Comparison of ENCODE assay signal across 25 cellular contexts in genomic region chr2:56801770-56802169, GRCh38.
DNase-seq lines count a peak whose midpoint lies in the region; ATAC-seq and TF ChIP-seq lines count a peak whose summit lies in the region.
"Had no signal": no experiment of that assay in that cellular context is flagged by ENCODE, and none has a peak within 500 bp of the region (broad histone marks: within the 10 kb centered on the region; RNA-seq: fewer than 3 reads in every experiment).

No MANE protein-coding gene starts in this region.

- H3K9me3 ChIP-seq in GM23248 (ENCODE audit: low read depth): no peaks in the 10 kb centered on the region
- no peaks in the 10 kb centered on the region for H3K9me3 ChIP-seq in mucosa of descending colon
- H3K9me3 ChIP-seq: colonic mucosa, lower lobe of right lung, transverse colon had no signal

- H3K4me1 ChIP-seq in GM23248 (ENCODE audit: insufficient read depth) (peaks cover 16% of the 10 kb centered on the region; the same call in 1 of the 2 replicates), mucosa of descending colon (ENCODE audit: low read depth) (no peaks in the 10 kb centered on the region)
- H3K4me1 ChIP-seq: colonic mucosa, lower lobe of right lung, transverse colon had no signal

- peak; percentile 42 for DNase-seq in AG20443 (ENCODE audit: low spot score)
- DNase-seq in GM23248: peak; percentile 64
- peak; percentile 3 for DNase-seq in hepatic stellate cell (ENCODE audit: low spot score)
- no peak for DNase-seq in mucosa of descending colon
- DNase-seq in NCI-H748 (lab: John Stamatoyannopoulos, UW; ENCODE audit: unreplicated experiment): no peak
- DNase-seq in NCI-H1048 (lab: John Stamatoyannopoulos, UW): no peak
- DNase-seq: activated B cell treated with CpG ODN at 0.5 μM for 24 hours; activated CD8-positive, alpha-beta memory T cell treated with anti-CD3 and anti-CD28 coated beads, Interleukin-2, amount 10 ng/mL, durations not matched to agents 7 days and 5 days; activated gamma-delta T cell treated with Interleukin-2 at 50 U/mL for 16 hours; activated T-cell treated with anti-CD3 and anti-CD28 coated beads, Interleukin-2, amount 50 U/mL, for 4 hours; colonic mucosa; effector memory CD4-positive, alpha-beta T cell; lower lobe of right lung; NCI-H1092; NCI-H1694 treated with DMSO at 0.1 percent for 48 hours; NCI-H446 treated with DMSO at 0.1 percent for 48 hours; NCI-H82; RPMI8226; stimulated activated CD4-positive, alpha-beta T cell treated with anti-CD3 and anti-CD28 coated beads, Interleukin-15, amount 100 ng/mL, for 24 hours; stimulated activated CD4-positive, alpha-beta T cell treated with anti-CD3 and anti-CD28 coated beads, Interleukin-4, amount 100 ng/mL, for 4 hours; transverse colon had no signal

- peak; percentile 93 for ATAC-seq in SK-N-SH treated with all-trans-retinoic acid at 6 μM for 48 hours
- no peak for ATAC-seq in HG02642 (IDR thresholded peaks at IDR 0.05; ENCODE audit: poor library complexity, unreplicated experiment)
- ATAC-seq in mucosa of descending colon: no peak
- ATAC-seq: activated CD8-positive, alpha-beta memory T cell treated with anti-CD3 and anti-CD28 coated beads, Interleukin-2, amount 10 ng/mL, durations not matched to agents 7 days and 5 days; activated T-cell treated with anti-CD3 and anti-CD28 coated beads, Interleukin-2, amount 50 U/mL, for 4 hours; HCT116; lower lobe of right lung; natural killer cell treated with Interleukin-12 subunit alpha and Interleukin-12 subunit beta and Interleukin-15 and Interleukin-18, amount 100 ng/mL, for 72 hours had no signal

- 3 to 4% methylated on average over 3 of the region's 3 CpGs for WGBS in GM23248 (ENCODE audit: low coverage in 1 of 2, low lambda C conversion rate in 2 of 2, missing lambda C conversion rate in 2 of 2), 2 experiments

- H3K79me2 ChIP-seq in GM23248 (ENCODE audit: insufficient read depth): no peaks in the 10 kb centered on the region

- H4K20me1 ChIP-seq in GM23248 (ENCODE audit: insufficient read depth): no peaks in the 10 kb centered on the region

- H2AFZ ChIP-seq in GM23248: no peak overlapping the region

- peak overlapping the region; percentile 66 for H3K4me2 ChIP-seq in GM23248 (ENCODE audit: unreplicated experiment)

- no peak for TF ChIP-seq CTCF in mucosa of descending colon (IDR thresholded peaks at IDR 0.05)

- H3K9ac ChIP-seq in GM23248: no peak overlapping the region

- intact Hi-C loops in mucosa of descending colon (cut with DNase I, micrococcal nuclease): no loop called here

- H3K9me2 ChIP-seq in GM23248 (ENCODE audit: insufficient read depth): no peaks in the 10 kb centered on the region

- peaks cover 11% of the 10 kb centered on the region; the same call in 1 of the 2 replicates for H3F3A ChIP-seq in GM23248 (ENCODE audit: insufficient read depth)

- peak overlapping the region; percentile 31 for H3K27ac ChIP-seq in GM23248
- H3K27ac ChIP-seq: colonic mucosa, lower lobe of right lung, transverse colon had no signal

- H3K36me3 ChIP-seq in GM23248 (ENCODE audit: low read depth) (no peaks in the 10 kb centered on the region), mucosa of descending colon (ENCODE audit: low read depth) (no peaks in the 10 kb centered on the region)
- H3K36me3 ChIP-seq: colonic mucosa, lower lobe of right lung, transverse colon had no signal

- no peaks in the 10 kb centered on the region for H3K27me3 ChIP-seq in GM23248 (replicated peaks; ENCODE audit: insufficient read depth)
- H3K27me3 ChIP-seq: colonic mucosa, transverse colon had no signal

- in situ Hi-C loops in GM23248 (cut with MboI): no loop called here

- H3K4me3 ChIP-seq in GM23248 (peak overlapping the region; percentile 26; the same call in 1 of the 2 replicates), mucosa of descending colon (no peak overlapping the region)
- H3K4me3 ChIP-seq: colonic mucosa, lower lobe of right lung, transverse colon had no signal

TF ChIP-seq in SK-N-SH treated with all-trans-retinoic acid at 6 μM for 48 hours, 23 proteins besides CTCF, POLR2A, EP300 and RAD21:
- TF ChIP-seq PPARA (CRISPR knock-in tag; IDR thresholded peaks at IDR 0.05; ENCODE audit: borderline replicate concordance) (no peak), CSDC2 (CRISPR knock-in tag; IDR thresholded peaks at IDR 0.05) (no peak), ZFP3 (CRISPR knock-in tag; IDR thresholded peaks at IDR 0.05) (no peak), ESRRG (CRISPR knock-in tag; IDR thresholded peaks at IDR 0.05) (no peak), GLIS3 (CRISPR knock-in tag; IDR thresholded peaks at IDR 0.05) (no peak), CREB5 (CRISPR knock-in tag; IDR thresholded peaks at IDR 0.05; ENCODE audit: low read depth) (no peak), CSRNP3 (CRISPR knock-in tag; IDR thresholded peaks at IDR 0.05) (no peak), ZNF70 (CRISPR knock-in tag; IDR thresholded peaks at IDR 0.05) (no peak), TCF4 (CRISPR knock-in tag; IDR thresholded peaks at IDR 0.05; ENCODE audit: borderline replicate concordance) (no peak)

Comparison
In these comparisons a context has a peak if more than half of its experiments do, and no peak if none do; other contexts are left out.
1. DNase-seq: peak in AG20443 (single experiment), GM23248 (single experiment) and hepatic stellate cell (single experiment); none in mucosa of descending colon (0 of 3), NCI-H748 (single experiment) and NCI-H1048 (single experiment).